8 cellular contexts compared by ENCODE assay signal in the genomic region with DNA sequence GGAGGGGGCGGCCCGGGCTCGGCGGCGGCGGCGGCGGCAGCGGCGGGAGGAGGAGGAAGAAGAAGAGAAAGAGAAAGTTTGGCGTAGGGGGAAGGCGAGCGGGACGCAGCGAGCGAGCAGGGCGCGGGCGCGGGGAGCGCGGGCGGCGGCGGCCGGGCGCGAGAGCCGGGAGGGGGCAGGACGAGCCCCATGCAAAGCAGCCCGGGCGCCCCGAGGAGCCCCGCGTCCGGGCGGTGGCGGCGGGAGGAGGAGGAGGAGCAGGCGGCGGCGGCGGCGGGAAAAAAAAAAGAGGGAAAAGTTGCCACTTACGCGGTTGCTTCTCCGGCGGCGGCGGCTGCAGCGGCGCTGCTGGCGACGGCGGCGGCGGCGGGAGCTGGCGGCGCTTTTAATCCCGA. TPM values are rescaled to one million over a fixed set of nuclear protein-coding genes. Genes with fewer than 3 reads are reported as not detected.
DNase-seq lines count a peak whose midpoint lies in the region; ATAC-seq, FAIRE-seq and TF ChIP-seq lines count a peak whose summit lies in the region.

No MANE protein-coding gene starts in this region.

- H3K4me3 ChIP-seq in endothelial cell of umbilical vein (replicated peaks in 1 of 3; ENCODE audit: insufficient read depth in 1 of 3, low read depth in 1 of 3, low read length in 3 of 3), result peak overlapping the region; percentile 35 to 94 (median 49)

- H3K79me2 ChIP-seq in endothelial cell of umbilical vein (ENCODE audit: control insufficient read depth, insufficient read depth, low read length), result peaks cover 50% of the 10 kb centered on the region

- no peak overlapping the region for H3K4me2 ChIP-seq in endothelial cell of umbilical vein (ENCODE audit: insufficient read depth, low read length)

- POLR2A ChIA-PET in endothelial cell of umbilical vein (lab: Charles Lee), result no interaction called here

- H3K27me3 ChIP-seq in endothelial cell of umbilical vein (ENCODE audit: control insufficient read depth in 2 of 2, insufficient read depth in 2 of 2, low read length in 2 of 2), result no peaks in the 10 kb centered on the region

- ATAC-seq in GM19043 (IDR thresholded peaks at IDR 0.05; ENCODE audit: low read depth, unreplicated experiment) (peak; percentile 62), HG03095 (IDR thresholded peaks at IDR 0.05; ENCODE audit: unreplicated experiment) (peak; percentile 74), natural killer cell (peak; percentile 58 to 71 (median 64))

- TF ChIP-seq CTCF in endothelial cell of umbilical vein (IDR thresholded peaks at IDR 0.05; ENCODE audit: extremely low read depth in 1 of 2, insufficient read depth in 1 of 2, low read depth in 1 of 2, low read length in 2 of 2) (no peak), natural killer cell (IDR thresholded peaks at IDR 0.05) (no peak)

- no peaks in the 10 kb centered on the region for H3K36me3 ChIP-seq in endothelial cell of umbilical vein (ENCODE audit: control insufficient read depth in 2 of 2, extremely low read depth in 1 of 2, insufficient read depth in 2 of 2, low read length in 2 of 2)

- H3K4me1 Mint-ChIP-seq in natural killer cell, result peaks cover 44 to 47% of the 10 kb centered on the region in 2 donors

- no TSS peak for BruUV-seq in endothelial cell of umbilical vein (replicated peaks; lab: Mats Ljungman, UMichigan)

- peaks cover 34 to 62% of the 10 kb centered on the region in 2 donors for H3K27me3 Mint-ChIP-seq in natural killer cell (ENCODE audit: low read depth in 2 of 2)

- no peak for FAIRE-seq in endothelial cell of umbilical vein (lab: Jason Lieb, UNC)

- no peaks in the 10 kb centered on the region for H3K9me3 ChIP-seq in endothelial cell of umbilical vein (replicated peaks; ENCODE audit: control insufficient read depth, insufficient read depth, low read length)

- peak overlapping the region in 1 of 2 donors; percentile 48 for H3K27ac Mint-ChIP-seq in natural killer cell

- in situ Hi-C loops in Caki2 (cut with HindIII; ENCODE audit: low pct_unique_long_range_greater_than_20kb, low sequenced_read_pairs) (no loop called here), SK-MEL-5 (cut with HindIII; ENCODE audit: low pct_unique_long_range_greater_than_20kb, low sequenced_read_pairs) (no loop called here)

- TF ChIP-seq POLR2A in endothelial cell of umbilical vein (IDR thresholded peaks at IDR 0.05; ENCODE audit: low read depth, low read length), result no peak

- DNase-seq in Caki2 (ENCODE audit: low read depth) (peak; percentile 56), SK-MEL-5 (ENCODE audit: low read depth, low spot score) (peak; percentile 20), endothelial cell of umbilical vein (ENCODE audit: low read depth, low spot score) (peak; percentile 45), natural killer cell (peak; percentile 23), T-helper 9 cell (no peak)
- no peak for DNase-seq in activated effector memory CD4-positive, alpha-beta T cell treated with anti-CD3 and anti-CD28 coated beads, Interleukin-2, amount 50 U/mL, for 16 hours

- CTCF ChIA-PET in endothelial cell of umbilical vein (lab: Charles Lee), result interaction anchor here (1.0 to 8.0 kb wide), 6 partner anchors 10 to 226 kb away, joined by 3 to 55 read pairs (median 8); no protein-coding TSS in a partner anchor

- H3K9me3 Mint-ChIP-seq in natural killer cell, result no peaks in the 10 kb centered on the region

- H3K27ac ChIP-seq in endothelial cell of umbilical vein (ENCODE audit: insufficient read depth, low read depth, low read length), result peak overlapping the region; percentile 65

- no peaks in the 10 kb centered on the region for H4K20me1 ChIP-seq in endothelial cell of umbilical vein (replicated peaks; ENCODE audit: control insufficient read depth, extremely low read depth, insufficient read depth, low read length)

- H2AFZ ChIP-seq in endothelial cell of umbilical vein (ENCODE audit: low read depth, low read length), result peak overlapping the region; percentile 38

- intact Hi-C loops in endothelial cell of umbilical vein (cut with micrococcal nuclease), result loop anchor here (1.0 to 10.0 kb wide), 3 partner anchors 114 to 763 kb away; no protein-coding TSS in a partner anchor
- intact Hi-C loops in natural killer cell (cut with micrococcal nuclease), result no loop called here

- dilution Hi-C loops in endothelial cell of umbilical vein (cut with MboI; ENCODE audit: extremely low pct_ligation_motif_present, low sequenced_read_pairs), result no loop called here

- H3K4me1 ChIP-seq in endothelial cell of umbilical vein (ENCODE audit: control insufficient read depth, extremely low read depth, insufficient read depth, low read length), result peaks cover 61% of the 10 kb centered on the region

- H3K4me3 Mint-ChIP-seq in natural killer cell, result peak overlapping the region; percentile 80

- H3K9me1 ChIP-seq in endothelial cell of umbilical vein (replicated peaks; ENCODE audit: control insufficient read depth, extremely low read depth, insufficient read depth, low read length), result no peaks in the 10 kb centered on the region

- peaks cover 7% of the 10 kb centered on the region for H3K36me3 Mint-ChIP-seq in natural killer cell

- peak overlapping the region; percentile 93 for H3K9ac ChIP-seq in endothelial cell of umbilical vein (replicated peaks; ENCODE audit: extremely low read depth, insufficient read depth, low read length)

TF ChIP-seq in endothelial cell of umbilical vein, 7 proteins besides CTCF, POLR2A, EP300 and RAD21:
- TF ChIP-seq JUN (IDR thresholded peaks at IDR 0.05; ENCODE audit: borderline replicate concordance, insufficient read depth, insufficient read length, low read depth) (no peak), POLR2AphosphoS5 (IDR thresholded peaks at IDR 0.05; ENCODE audit: insufficient read depth, low read depth, low read length) (no peak)
TF ChIP-seq in endothelial cell of umbilical vein: peak in this region for 0.

RNA-seq across cellular contexts. Expression of gene ZFHX3, which starts 10.3 kb away (rescaled TPM):
- total RNA-seq in Caki2 (2014; rRNA removed; shearing (Covaris generic); ENCODE audit: low replicate concordance), result 1.3 and 1.6 TPM in 2 replicates
- total RNA-seq in SK-MEL-5 (2014; rRNA removed; shearing (Covaris generic)), result 2.2 and 2.4 TPM in 2 replicates
- polyA plus RNA-seq in SK-MEL-5 (2015; cell fraction: cytosol; rRNA removed), result 5.7 and 8.2 TPM in 2 replicates
- 3.8 and 5.8 TPM in 2 replicates for polyA plus RNA-seq in SK-MEL-5 (2015; cell fraction: nucleus; rRNA removed)
- total RNA-seq in endothelial cell of umbilical vein, result 17.7 and 18.8 TPM in 2 replicates
- 3.0 and 3.7 TPM in 2 replicates for polyA plus RNA-seq in endothelial cell of umbilical vein
- 4.4 and 4.7 TPM in 2 replicates for polyA plus RNA-seq in endothelial cell of umbilical vein (2011; cell fraction: cytosol; rRNA removed)
- 10.3 and 10.5 TPM in 2 replicates for polyA plus RNA-seq in endothelial cell of umbilical vein (2011; cell fraction: nucleus; rRNA removed)
- 7.6 and 7.8 TPM in 2 replicates for polyA plus RNA-seq in endothelial cell of umbilical vein (2012)
- polyA minus RNA-seq in endothelial cell of umbilical vein, result 14.8 and 14.9 TPM in 2 replicates
- polyA minus RNA-seq in endothelial cell of umbilical vein (2011; cell fraction: cytosol; rRNA and poly(A)+ RNA removed), result 11.3 TPM
- polyA minus RNA-seq in endothelial cell of umbilical vein (2011; cell fraction: nucleus; rRNA and poly(A)+ RNA removed), result 24.3 and 25.1 TPM in 2 replicates
- total RNA-seq in natural killer cell, result 1 to 10 TPM; 5.8 to 7.8 (median 7.5) TPM

Comparison
In these comparisons a context has a peak if more than half of its experiments do, and no peak if none do; other contexts are left out.
1. DNase-seq: peak in Caki2 (single experiment), SK-MEL-5 (single experiment), endothelial cell of umbilical vein (single experiment) and natural killer cell (single experiment); none in activated effector memory CD4-positive, alpha-beta T cell treated with anti-CD3 and anti-CD28 coated beads, Interleukin-2, amount 50 U/mL, for 16 hours (single experiment) and T-helper 9 cell (single experiment).
2. Peak in every context shown above with its lines, with median percentiles within 50 percentile points of each other: ATAC-seq.